1 cellular context compared by ENCODE assay signal in the genomic region with DNA sequence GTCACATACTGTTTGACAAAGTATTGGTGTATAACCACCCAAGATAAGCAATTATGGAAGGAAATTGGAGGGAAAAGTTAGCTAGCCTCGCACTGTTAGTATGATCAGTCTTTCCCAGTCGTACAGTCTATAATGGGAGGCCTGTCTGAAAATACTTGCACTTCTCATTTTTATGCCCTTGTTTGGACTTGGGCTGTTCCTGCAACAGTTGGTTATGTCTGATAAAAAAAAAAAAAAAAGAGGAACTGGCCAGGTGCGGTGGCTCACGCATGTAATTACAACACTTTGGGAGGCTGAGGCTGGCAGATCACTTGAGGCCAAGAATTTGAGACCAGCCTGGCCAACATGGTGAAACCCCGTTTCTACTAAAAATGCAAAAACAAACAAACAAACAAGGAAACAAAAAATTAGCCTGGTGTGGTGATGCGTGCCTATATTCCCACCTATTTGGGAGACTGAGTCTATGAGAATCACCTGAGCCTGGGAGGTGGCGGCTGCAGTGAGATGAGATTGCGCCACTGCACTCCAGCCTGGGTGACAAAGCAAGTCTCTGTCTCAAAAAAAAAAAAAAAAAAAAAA.
TF ChIP-seq lines count a peak whose summit lies in the region.

No MANE protein-coding gene starts in this region.

TF ChIP-seq in K562, 482 proteins besides CTCF, POLR2A, EP300 and RAD21 (continued from another document and continues in another):
- TF ChIP-seq, protein P1, sequence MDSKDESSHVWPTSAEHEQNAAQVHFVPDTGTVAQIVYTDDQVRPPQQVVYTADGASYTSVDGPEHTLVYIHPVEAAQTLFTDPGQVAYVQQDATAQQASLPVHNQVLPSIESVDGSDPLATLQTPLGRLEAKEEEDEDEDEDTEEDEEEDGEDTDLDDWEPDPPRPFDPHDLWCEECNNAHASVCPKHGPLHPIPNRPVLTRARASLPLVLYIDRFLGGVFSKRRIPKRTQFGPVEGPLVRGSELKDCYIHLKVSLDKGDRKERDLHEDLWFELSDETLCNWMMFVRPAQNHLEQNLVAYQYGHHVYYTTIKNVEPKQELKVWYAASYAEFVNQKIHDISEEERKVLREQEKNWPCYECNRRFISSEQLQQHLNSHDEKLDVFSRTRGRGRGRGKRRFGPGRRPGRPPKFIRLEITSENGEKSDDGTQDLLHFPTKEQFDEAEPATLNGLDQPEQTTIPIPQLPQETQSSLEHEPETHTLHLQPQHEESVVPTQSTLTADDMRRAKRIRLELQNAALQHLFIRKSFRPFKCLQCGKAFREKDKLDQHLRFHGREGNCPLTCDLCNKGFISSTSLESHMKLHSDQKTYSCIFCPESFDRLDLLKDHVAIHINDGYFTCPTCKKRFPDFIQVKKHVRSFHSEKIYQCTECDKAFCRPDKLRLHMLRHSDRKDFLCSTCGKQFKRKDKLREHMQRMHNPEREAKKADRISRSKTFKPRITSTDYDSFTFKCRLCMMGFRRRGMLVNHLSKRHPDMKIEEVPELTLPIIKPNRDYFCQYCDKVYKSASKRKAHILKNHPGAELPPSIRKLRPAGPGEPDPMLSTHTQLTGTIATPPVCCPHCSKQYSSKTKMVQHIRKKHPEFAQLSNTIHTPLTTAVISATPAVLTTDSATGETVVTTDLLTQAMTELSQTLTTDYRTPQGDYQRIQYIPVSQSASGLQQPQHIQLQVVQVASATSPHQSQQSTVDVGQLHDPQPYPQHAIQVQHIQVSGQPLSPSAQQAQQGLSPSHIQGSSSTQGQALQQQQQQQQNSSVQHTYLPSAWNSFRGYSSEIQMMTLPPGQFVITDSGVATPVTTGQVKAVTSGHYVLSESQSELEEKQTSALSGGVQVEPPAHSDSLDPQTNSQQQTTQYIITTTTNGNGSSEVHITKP (IDR thresholded peaks at IDR 0.05; ENCODE audit: partially characterized antibody) = peak; percentile 93
- TF ChIP-seq TCF3 (CRISPR knock-in tag; IDR thresholded peaks at IDR 0.05) (peak; percentile 90), MCM2 (IDR thresholded peaks at IDR 0.05; ENCODE audit: low read depth) (no peak), ZNF197 (CRISPR knock-in tag; IDR thresholded peaks at IDR 0.05; ENCODE audit: low read depth) (peak; percentile 91), IRF2 (CRISPR knock-in tag; IDR thresholded peaks at IDR 0.05) (no peak), ZNF778 (CRISPR knock-in tag; IDR thresholded peaks at IDR 0.05) (no peak), FOXM1 (IDR thresholded peaks at IDR 0.05; ENCODE audit: low read depth) (peak; percentile 62; the same call in 1 of the 2 replicates), FOXM1 (CRISPR knock-in tag; IDR thresholded peaks at IDR 0.05; ENCODE audit: low read depth) (no peak), FOXK2 (conservative IDR thresholded peaks at IDR 0.05 in 1 of 2, IDR thresholded peaks at IDR 0.05 in 1 of 2; ENCODE audit: low read depth in 2 of 2) (peak in 1 of 2 experiments; percentile 47; a peak in 2 of 4 replicates), SMARCE1 (IDR thresholded peaks at IDR 0.05) (peak; percentile 95), ZKSCAN3 (CRISPR knock-in tag; IDR thresholded peaks at IDR 0.05) (no peak), DACH1 (IDR thresholded peaks at IDR 0.05; ENCODE audit: partially characterized antibody) (no peak), SAFB (IDR thresholded peaks at IDR 0.05; ENCODE audit: borderline replicate concordance, low read depth, low read length) (no peak), RBM22 (IDR thresholded peaks at IDR 0.05; ENCODE audit: low read depth, low read length, poor library complexity, severe bottlenecking) (no peak), TBL1XR1 (IDR thresholded peaks at IDR 0.05; ENCODE audit: low read length in 2 of 2) (peak in 1 of 2 experiments; percentile 61; a peak in 1 of 4 replicates), NFIC (IDR thresholded peaks at IDR 0.05) (no peak; the same call in 1 of the 2 replicates), NFIX (CRISPR knock-in tag; IDR thresholded peaks at IDR 0.05; ENCODE audit: low read depth) (no peak), PHB2 (IDR thresholded peaks at IDR 0.05; ENCODE audit: low read depth) (no peak; the same call in 1 of the 2 replicates), ZNF121 (CRISPR knock-in tag; conservative IDR thresholded peaks at IDR 0.05) (no peak), SOX6 (IDR thresholded peaks at IDR 0.05) (peak; percentile 82), JUND (IDR thresholded peaks at IDR 0.05; ENCODE audit: borderline replicate concordance, low read depth, low read length) (no peak), JUND (tag; IDR thresholded peaks at IDR 0.05; ENCODE audit: borderline replicate concordance, low read depth, low read length) (no peak; the same call in 2 of the 3 replicates), KAT2B (IDR thresholded peaks at IDR 0.05; ENCODE audit: low read depth, low read length) (no peak), GTF2A2 (tag; IDR thresholded peaks at IDR 0.05) (no peak), FOXK1 (CRISPR knock-in tag; IDR thresholded peaks at IDR 0.05; ENCODE audit: borderline replicate concordance) (0 out of 2 replicates have a peak, but pooled peaks have one; percentile 10), TAF7 (tag; IDR thresholded peaks at IDR 0.05) (no peak), GATA2 (CRISPR knock-in tag; IDR thresholded peaks at IDR 0.05) (peak; percentile 55), HDAC1 (IDR thresholded peaks at IDR 0.05) (0 out of 4 replicates have a peak, but pooled peaks of 1 of the 2 experiments have one; percentile 33), KDM1A (IDR thresholded peaks at IDR 0.05) (0 out of 4 replicates have a peak, but pooled peaks of 1 of the 2 experiments have one; percentile 18), ESRRA (IDR thresholded peaks at IDR 0.05; ENCODE audit: borderline replicate concordance, low read depth) (peak; percentile 56), DMBX1 (CRISPR knock-in tag; IDR thresholded peaks at IDR 0.05; ENCODE audit: borderline replicate concordance) (peak; percentile 57; the same call in 1 of the 2 replicates), NR2C2 (CRISPR knock-in tag; IDR thresholded peaks at IDR 0.05) (no peak), NR2C2 (tag; IDR thresholded peaks at IDR 0.05) (peak; percentile 38), NONO (IDR thresholded peaks at IDR 0.05; ENCODE audit: low read depth in 2 of 2, low read length in 1 of 2) (no peak), ZNF174 (CRISPR knock-in tag; IDR thresholded peaks at IDR 0.05) (no peak), GATAD2A (IDR thresholded peaks at IDR 0.05) (no peak), RAD51 (IDR thresholded peaks at IDR 0.05; ENCODE audit: borderline replicate concordance, low read depth) (no peak), ZNF766 (CRISPR knock-in tag; conservative IDR thresholded peaks at IDR 0.05) (peak; percentile 87), U2AF1 (optimal IDR thresholded peaks at IDR 0.05; ENCODE audit: low read depth, low read length) (no peak), HOXB6 (CRISPR knock-in tag; IDR thresholded peaks at IDR 0.05; ENCODE audit: borderline replicate concordance) (no peak), ILF3 (IDR thresholded peaks at IDR 0.05; ENCODE audit: borderline replicate concordance) (no peak), NR2C1 (IDR thresholded peaks at IDR 0.05) (no peak; the same call in 1 of the 2 replicates), NR2C1 (tag; IDR thresholded peaks at IDR 0.05) (peak; percentile 32; the same call in 1 of the 2 replicates)
- TF ChIP-seq, protein P2, sequence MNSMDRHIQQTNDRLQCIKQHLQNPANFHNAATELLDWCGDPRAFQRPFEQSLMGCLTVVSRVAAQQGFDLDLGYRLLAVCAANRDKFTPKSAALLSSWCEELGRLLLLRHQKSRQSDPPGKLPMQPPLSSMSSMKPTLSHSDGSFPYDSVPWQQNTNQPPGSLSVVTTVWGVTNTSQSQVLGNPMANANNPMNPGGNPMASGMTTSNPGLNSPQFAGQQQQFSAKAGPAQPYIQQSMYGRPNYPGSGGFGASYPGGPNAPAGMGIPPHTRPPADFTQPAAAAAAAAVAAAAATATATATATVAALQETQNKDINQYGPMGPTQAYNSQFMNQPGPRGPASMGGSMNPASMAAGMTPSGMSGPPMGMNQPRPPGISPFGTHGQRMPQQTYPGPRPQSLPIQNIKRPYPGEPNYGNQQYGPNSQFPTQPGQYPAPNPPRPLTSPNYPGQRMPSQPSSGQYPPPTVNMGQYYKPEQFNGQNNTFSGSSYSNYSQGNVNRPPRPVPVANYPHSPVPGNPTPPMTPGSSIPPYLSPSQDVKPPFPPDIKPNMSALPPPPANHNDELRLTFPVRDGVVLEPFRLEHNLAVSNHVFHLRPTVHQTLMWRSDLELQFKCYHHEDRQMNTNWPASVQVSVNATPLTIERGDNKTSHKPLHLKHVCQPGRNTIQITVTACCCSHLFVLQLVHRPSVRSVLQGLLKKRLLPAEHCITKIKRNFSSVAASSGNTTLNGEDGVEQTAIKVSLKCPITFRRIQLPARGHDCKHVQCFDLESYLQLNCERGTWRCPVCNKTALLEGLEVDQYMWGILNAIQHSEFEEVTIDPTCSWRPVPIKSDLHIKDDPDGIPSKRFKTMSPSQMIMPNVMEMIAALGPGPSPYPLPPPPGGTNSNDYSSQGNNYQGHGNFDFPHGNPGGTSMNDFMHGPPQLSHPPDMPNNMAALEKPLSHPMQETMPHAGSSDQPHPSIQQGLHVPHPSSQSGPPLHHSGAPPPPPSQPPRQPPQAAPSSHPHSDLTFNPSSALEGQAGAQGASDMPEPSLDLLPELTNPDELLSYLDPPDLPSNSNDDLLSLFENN (IDR thresholded peaks at IDR 0.05; ENCODE audit: low read depth in 2 of 2, low read length in 2 of 2) = peak in 1 of 2 experiments; percentile 72; a peak in 1 of 4 replicates
- TF ChIP-seq, protein P3, sequence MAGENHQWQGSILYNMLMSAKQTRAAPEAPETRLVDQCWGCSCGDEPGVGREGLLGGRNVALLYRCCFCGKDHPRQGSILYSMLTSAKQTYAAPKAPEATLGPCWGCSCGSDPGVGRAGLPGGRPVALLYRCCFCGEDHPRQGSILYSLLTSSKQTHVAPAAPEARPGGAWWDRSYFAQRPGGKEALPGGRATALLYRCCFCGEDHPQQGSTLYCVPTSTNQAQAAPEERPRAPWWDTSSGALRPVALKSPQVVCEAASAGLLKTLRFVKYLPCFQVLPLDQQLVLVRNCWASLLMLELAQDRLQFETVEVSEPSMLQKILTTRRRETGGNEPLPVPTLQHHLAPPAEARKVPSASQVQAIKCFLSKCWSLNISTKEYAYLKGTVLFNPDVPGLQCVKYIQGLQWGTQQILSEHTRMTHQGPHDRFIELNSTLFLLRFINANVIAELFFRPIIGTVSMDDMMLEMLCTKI (IDR thresholded peaks at IDR 0.05; ENCODE audit: partially characterized antibody) = no peak
- TF ChIP-seq, protein P4, sequence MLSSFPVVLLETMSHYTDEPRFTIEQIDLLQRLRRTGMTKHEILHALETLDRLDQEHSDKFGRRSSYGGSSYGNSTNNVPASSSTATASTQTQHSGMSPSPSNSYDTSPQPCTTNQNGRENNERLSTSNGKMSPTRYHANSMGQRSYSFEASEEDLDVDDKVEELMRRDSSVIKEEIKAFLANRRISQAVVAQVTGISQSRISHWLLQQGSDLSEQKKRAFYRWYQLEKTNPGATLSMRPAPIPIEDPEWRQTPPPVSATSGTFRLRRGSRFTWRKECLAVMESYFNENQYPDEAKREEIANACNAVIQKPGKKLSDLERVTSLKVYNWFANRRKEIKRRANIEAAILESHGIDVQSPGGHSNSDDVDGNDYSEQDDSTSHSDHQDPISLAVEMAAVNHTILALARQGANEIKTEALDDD (IDR thresholded peaks at IDR 0.05) = peak; percentile 89
- TF ChIP-seq, protein P5, sequence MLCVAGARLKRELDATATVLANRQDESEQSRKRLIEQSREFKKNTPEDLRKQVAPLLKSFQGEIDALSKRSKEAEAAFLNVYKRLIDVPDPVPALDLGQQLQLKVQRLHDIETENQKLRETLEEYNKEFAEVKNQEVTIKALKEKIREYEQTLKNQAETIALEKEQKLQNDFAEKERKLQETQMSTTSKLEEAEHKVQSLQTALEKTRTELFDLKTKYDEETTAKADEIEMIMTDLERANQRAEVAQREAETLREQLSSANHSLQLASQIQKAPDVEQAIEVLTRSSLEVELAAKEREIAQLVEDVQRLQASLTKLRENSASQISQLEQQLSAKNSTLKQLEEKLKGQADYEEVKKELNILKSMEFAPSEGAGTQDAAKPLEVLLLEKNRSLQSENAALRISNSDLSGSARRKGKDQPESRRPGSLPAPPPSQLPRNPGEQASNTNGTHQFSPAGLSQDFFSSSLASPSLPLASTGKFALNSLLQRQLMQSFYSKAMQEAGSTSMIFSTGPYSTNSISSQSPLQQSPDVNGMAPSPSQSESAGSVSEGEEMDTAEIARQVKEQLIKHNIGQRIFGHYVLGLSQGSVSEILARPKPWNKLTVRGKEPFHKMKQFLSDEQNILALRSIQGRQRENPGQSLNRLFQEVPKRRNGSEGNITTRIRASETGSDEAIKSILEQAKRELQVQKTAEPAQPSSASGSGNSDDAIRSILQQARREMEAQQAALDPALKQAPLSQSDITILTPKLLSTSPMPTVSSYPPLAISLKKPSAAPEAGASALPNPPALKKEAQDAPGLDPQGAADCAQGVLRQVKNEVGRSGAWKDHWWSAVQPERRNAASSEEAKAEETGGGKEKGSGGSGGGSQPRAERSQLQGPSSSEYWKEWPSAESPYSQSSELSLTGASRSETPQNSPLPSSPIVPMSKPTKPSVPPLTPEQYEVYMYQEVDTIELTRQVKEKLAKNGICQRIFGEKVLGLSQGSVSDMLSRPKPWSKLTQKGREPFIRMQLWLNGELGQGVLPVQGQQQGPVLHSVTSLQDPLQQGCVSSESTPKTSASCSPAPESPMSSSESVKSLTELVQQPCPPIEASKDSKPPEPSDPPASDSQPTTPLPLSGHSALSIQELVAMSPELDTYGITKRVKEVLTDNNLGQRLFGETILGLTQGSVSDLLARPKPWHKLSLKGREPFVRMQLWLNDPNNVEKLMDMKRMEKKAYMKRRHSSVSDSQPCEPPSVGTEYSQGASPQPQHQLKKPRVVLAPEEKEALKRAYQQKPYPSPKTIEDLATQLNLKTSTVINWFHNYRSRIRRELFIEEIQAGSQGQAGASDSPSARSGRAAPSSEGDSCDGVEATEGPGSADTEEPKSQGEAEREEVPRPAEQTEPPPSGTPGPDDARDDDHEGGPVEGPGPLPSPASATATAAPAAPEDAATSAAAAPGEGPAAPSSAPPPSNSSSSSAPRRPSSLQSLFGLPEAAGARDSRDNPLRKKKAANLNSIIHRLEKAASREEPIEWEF (CRISPR knock-in tag; IDR thresholded peaks at IDR 0.05) = no peak
- TF ChIP-seq, protein P6, sequence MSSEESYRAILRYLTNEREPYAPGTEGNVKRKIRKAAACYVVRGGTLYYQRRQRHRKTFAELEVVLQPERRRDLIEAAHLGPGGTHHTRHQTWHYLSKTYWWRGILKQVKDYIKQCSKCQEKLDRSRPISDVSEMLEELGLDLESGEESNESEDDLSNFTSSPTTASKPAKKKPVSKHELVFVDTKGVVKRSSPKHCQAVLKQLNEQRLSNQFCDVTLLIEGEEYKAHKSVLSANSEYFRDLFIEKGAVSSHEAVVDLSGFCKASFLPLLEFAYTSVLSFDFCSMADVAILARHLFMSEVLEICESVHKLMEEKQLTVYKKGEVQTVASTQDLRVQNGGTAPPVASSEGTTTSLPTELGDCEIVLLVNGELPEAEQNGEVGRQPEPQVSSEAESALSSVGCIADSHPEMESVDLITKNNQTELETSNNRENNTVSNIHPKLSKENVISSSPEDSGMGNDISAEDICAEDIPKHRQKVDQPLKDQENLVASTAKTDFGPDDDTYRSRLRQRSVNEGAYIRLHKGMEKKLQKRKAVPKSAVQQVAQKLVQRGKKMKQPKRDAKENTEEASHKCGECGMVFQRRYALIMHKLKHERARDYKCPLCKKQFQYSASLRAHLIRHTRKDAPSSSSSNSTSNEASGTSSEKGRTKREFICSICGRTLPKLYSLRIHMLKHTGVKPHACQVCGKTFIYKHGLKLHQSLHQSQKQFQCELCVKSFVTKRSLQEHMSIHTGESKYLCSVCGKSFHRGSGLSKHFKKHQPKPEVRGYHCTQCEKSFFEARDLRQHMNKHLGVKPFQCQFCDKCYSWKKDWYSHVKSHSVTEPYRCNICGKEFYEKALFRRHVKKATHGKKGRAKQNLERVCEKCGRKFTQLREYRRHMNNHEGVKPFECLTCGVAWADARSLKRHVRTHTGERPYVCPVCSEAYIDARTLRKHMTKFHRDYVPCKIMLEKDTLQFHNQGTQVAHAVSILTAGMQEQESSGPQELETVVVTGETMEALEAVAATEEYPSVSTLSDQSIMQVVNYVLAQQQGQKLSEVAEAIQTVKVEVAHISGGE (CRISPR knock-in tag; IDR thresholded peaks at IDR 0.05) = peak in 1 of 3 experiments; percentile 76; a peak in 2 of 6 replicates
